22 cellular contexts compared by ENCODE assay signal in genomic region chr3:50417637-50418033, GRCh38.
"Had no signal": no experiment of that assay in that cellular context is flagged by ENCODE, and none has a peak within 500 bp of the region (broad histone marks: within the 10 kb centered on the region; RNA-seq: fewer than 3 reads in every experiment).

No MANE protein-coding gene starts in this region.

- H3K9me3 Mint-ChIP-seq: activated CD4-positive, alpha-beta T cell treated with anti-CD3 and anti-CD28 coated beads, Interleukin-2, amount 10 ng/mL, durations not matched to agents 7 days and 5 days; activated naive CD4-positive, alpha-beta T cell treated with anti-CD3 and anti-CD28 coated beads, Interleukin-2, amount 50 U/mL, for 24 hours; brain; memory B cell; nephron; stimulated activated naive CD8-positive, alpha-beta T cell treated with anti-CD3 and anti-CD28 coated beads, Interleukin-15, amount 100 ng/mL, for 72 hours had no signal

- H3K27me3 Mint-ChIP-seq: activated CD4-positive, alpha-beta T cell treated with anti-CD3 and anti-CD28 coated beads, Interleukin-2, amount 10 ng/mL, durations not matched to agents 7 days and 5 days; activated naive CD4-positive, alpha-beta T cell treated with anti-CD3 and anti-CD28 coated beads, Interleukin-2, amount 50 U/mL, for 24 hours; stimulated activated naive CD8-positive, alpha-beta T cell treated with anti-CD3 and anti-CD28 coated beads, Interleukin-15, amount 100 ng/mL, for 72 hours had no signal

- H3K9me3 ChIP-seq: esophagus muscularis mucosa, gastrocnemius medialis, neutrophil, ovary, tibial artery had no signal

- H3K27ac ChIP-seq: esophagus muscularis mucosa, gastrocnemius medialis, neutrophil, ovary, tibial artery had no signal

- H3K4me1 ChIP-seq: esophagus muscularis mucosa, gastrocnemius medialis, tibial artery had no signal

- H3K36me3 ChIP-seq: esophagus muscularis mucosa, gastrocnemius medialis, neutrophil, ovary, tibial artery, WERI-Rb-1 had no signal

- H3K4me3 ChIP-seq: esophagus muscularis mucosa, gastrocnemius medialis, ovary, tibial artery had no signal

- H3K27me3 ChIP-seq: esophagus muscularis mucosa, gastrocnemius medialis, neutrophil, ovary, tibial artery had no signal

- ATAC-seq: gastrocnemius medialis; right cardiac atrium; stimulated activated naive CD8-positive, alpha-beta T cell treated with anti-CD3 and anti-CD28 coated beads, Interleukin-15, amount 100 ng/mL, for 72 hours had no signal

- H3K36me3 Mint-ChIP-seq: activated naive CD4-positive, alpha-beta T cell treated with anti-CD3 and anti-CD28 coated beads, Interleukin-2, amount 50 U/mL, for 24 hours; brain; memory B cell had no signal

- H3K4me1 Mint-ChIP-seq: activated CD4-positive, alpha-beta T cell treated with anti-CD3 and anti-CD28 coated beads, Interleukin-2, amount 10 ng/mL, durations not matched to agents 7 days and 5 days; memory B cell had no signal

- H3K4me3 Mint-ChIP-seq: activated CD4-positive, alpha-beta T cell treated with anti-CD3 and anti-CD28 coated beads, Interleukin-2, amount 10 ng/mL, durations not matched to agents 7 days and 5 days; activated naive CD4-positive, alpha-beta T cell treated with anti-CD3 and anti-CD28 coated beads, Interleukin-2, amount 50 U/mL, for 24 hours; brain; memory B cell; nephron; stimulated activated naive CD8-positive, alpha-beta T cell treated with anti-CD3 and anti-CD28 coated beads, Interleukin-15, amount 100 ng/mL, for 72 hours had no signal

- DNase-seq: activated CD4-positive, alpha-beta T cell treated with anti-CD3 and anti-CD28 coated beads, Interleukin-2, amount 10 ng/mL, durations not matched to agents 7 days and 5 days; activated CD4-positive, CD25-positive, alpha-beta regulatory T cell treated with anti-CD3 and anti-CD28 coated beads, Interleukin-2, amount 50 U/mL, for 72 hours; activated gamma-delta T cell treated with Interleukin-2 at 50 U/mL for 16 hours; activated T-cell treated with anti-CD3 and anti-CD28 coated beads, Interleukin-2, amount 50 U/mL, for 1 hour; aorta; dermis blood vessel endothelial cell; effector CD8-positive, alpha-beta T cell; gastrocnemius medialis; hippocampal formation; ovary; right cardiac atrium; stimulated activated CD4-positive, alpha-beta T cell treated with anti-CD3 and anti-CD28 coated beads, Interleukin-12 subunit alpha, Interleukin-12 subunit beta, amount 100 ng/mL, for 4 hours; stimulated activated naive CD8-positive, alpha-beta T cell treated with anti-CD3 and anti-CD28 coated beads, Interleukin-15, amount 100 ng/mL, for 72 hours; tibial artery; WERI-Rb-1 had no signal

- H3K27ac Mint-ChIP-seq: activated CD4-positive, alpha-beta T cell treated with anti-CD3 and anti-CD28 coated beads, Interleukin-2, amount 10 ng/mL, durations not matched to agents 7 days and 5 days; memory B cell; nephron had no signal

- FAIRE-seq: TTC549 had no signal
